Comparison of ENCODE assay signal across 8 cellular contexts in genomic region chr9:126705311-126705766, GRCh38.
DNase-seq lines count a peak whose midpoint lies in the region; ATAC-seq and TF ChIP-seq lines count a peak whose summit lies in the region.

No MANE protein-coding gene starts in this region.

- no peak overlapping the region for H3K4ac ChIP-seq in IMR-90 (ENCODE audit: low read depth, low read length)

- TF ChIP-seq CTCF in IMR-90 (conservative IDR thresholded peaks at IDR 0.05; ENCODE audit: low read depth, low read length) (peak; percentile 78), fibroblast of pulmonary artery (IDR thresholded peaks at IDR 0.05; ENCODE audit: low read length, missing control alignments) (peak; percentile 87)

- peak; percentile 52 for TF ChIP-seq RAD21 in IMR-90 (IDR thresholded peaks at IDR 0.05; ENCODE audit: low read length)

- no peak overlapping the region for H2BK15ac ChIP-seq in IMR-90 (ENCODE audit: low read depth, low read length)

- H3K4me3 ChIP-seq in IMR-90 (ENCODE audit: insufficient read depth, low read depth, low read length) (no peak overlapping the region), fibroblast of pulmonary artery (replicated peaks; ENCODE audit: low read depth, low read length) (no peak overlapping the region)

- H2AFZ ChIP-seq in IMR-90 (replicated peaks; ENCODE audit: low read length, poor library complexity): peak overlapping the region; percentile 89

- no peak overlapping the region for H2BK5ac ChIP-seq in IMR-90 (ENCODE audit: low read depth, low read length, poor library complexity, severe bottlenecking)

- no peak overlapping the region for H4K5ac ChIP-seq in IMR-90 (ENCODE audit: low read depth, low read length)

- no peak overlapping the region for H3K23ac ChIP-seq in IMR-90 (ENCODE audit: low read depth, low read length)

- dilution Hi-C loops in IMR-90 (cut with HindIII; ENCODE audit: low sequenced_read_pairs, unreplicated experiment): no loop called here

- no peak overlapping the region for H3K14ac ChIP-seq in IMR-90 (replicated peaks; ENCODE audit: low read depth, low read length)

- H4K20me1 ChIP-seq in IMR-90 (ENCODE audit: insufficient read depth, low read length): no peaks in the 10 kb centered on the region

- H2AK9ac ChIP-seq in IMR-90 (replicated peaks; ENCODE audit: low read depth, low read length, poor library complexity): no peak overlapping the region

- intact Hi-C loops in IMR-90 (cut with micrococcal nuclease): loop anchor here (1.0 kb wide), 1 partner anchor 76 kb away; no protein-coding TSS in a partner anchor

- no TSS peak for BruUV-seq in IMR-90 (replicated peaks; lab: Mats Ljungman, UMichigan)

- peak overlapping the region; percentile 44 for H3K27ac Mint-ChIP-seq in activated T-helper 17 cell treated with anti-CD3 and anti-CD28 coated beads, Interleukin-2, amount 50 U/mL, for 72 hours

- H3K56ac ChIP-seq in IMR-90 (ENCODE audit: extremely low read depth, insufficient read depth, low read length): no peak overlapping the region

- peaks cover 50% of the 10 kb centered on the region for H3K27me3 ChIP-seq in IMR-90 (ENCODE audit: control insufficient read depth, insufficient read depth, low read length)

- H3K36me3 ChIP-seq in IMR-90 (ENCODE audit: control insufficient read depth, insufficient read depth, low read length): no peaks in the 10 kb centered on the region

- no peak overlapping the region for H3K18ac ChIP-seq in IMR-90 (ENCODE audit: low read depth, low read length)

- H2AK5ac ChIP-seq in IMR-90 (ENCODE audit: low read depth, low read length): no peak overlapping the region

- POLR2A ChIA-PET in IMR-90 (lab: Charles Lee; ENCODE audit: unreplicated experiment): no interaction called here

- in situ Hi-C loops in IMR-90 (cut with MboI; ENCODE audit: low sequenced_read_pairs): loop anchor here (5.0 kb wide), 1 partner anchor 77 kb away; no protein-coding TSS in a partner anchor

- TF ChIP-seq POLR2A in IMR-90 (IDR thresholded peaks at IDR 0.05; ENCODE audit: low read depth, low read length): no peak

- peak overlapping the region; percentile 73 for H3K4me3 Mint-ChIP-seq in activated T-helper 17 cell treated with anti-CD3 and anti-CD28 coated beads, Interleukin-2, amount 50 U/mL, for 72 hours

- no peaks in the 10 kb centered on the region for H3K79me1 ChIP-seq in IMR-90 (ENCODE audit: low read depth in 1 of 2, low read length in 2 of 2)

- H3K36me3 Mint-ChIP-seq in activated T-helper 17 cell treated with anti-CD3 and anti-CD28 coated beads, Interleukin-2, amount 50 U/mL, for 72 hours (ENCODE audit: low read depth): no peaks in the 10 kb centered on the region

- H2BK20ac ChIP-seq in IMR-90 (ENCODE audit: low read depth, low read length): no peak overlapping the region

- WGBS in IMR-90 (ENCODE audit: extremely low coverage in 2 of 2, insufficient read length in 1 of 2), 2 experiments: 11% methylated on average over 12 of the region's 30 CpGs; no CpG with 5 or more reads in 1 of the 2 experiments

- no peak overlapping the region for H3K27ac ChIP-seq in IMR-90 (ENCODE audit: insufficient read depth, low read length)
- no peak overlapping the region for H3K27ac ChIP-seq in substantia nigra (ENCODE audit: low read depth, low read length, poor library complexity, severe bottlenecking)

- peaks cover 20% of the 10 kb centered on the region for H3K4me1 Mint-ChIP-seq in activated T-helper 17 cell treated with anti-CD3 and anti-CD28 coated beads, Interleukin-2, amount 50 U/mL, for 72 hours

- CTCF ChIA-PET in IMR-90 (lab: Yijun Ruan, JAX): interaction anchor here (1.5 to 1.9 kb wide), 2 partner anchors 9 to 76 kb away, joined by 5 to 7 read pairs; no protein-coding TSS in a partner anchor

- DNase-seq in ELR (ENCODE audit: low read depth) (peak; percentile 74), IMR-90 (peak; percentile 38), RPMI7951 (ENCODE audit: low read depth) (peak; percentile 50), fibroblast of pulmonary artery (ENCODE audit: low read depth) (peak; percentile 60), nucleus accumbens (lab: John Stamatoyannopoulos, UW) (peak in 46 of 56 donors; percentile 8 to 87 (median 59)), substantia nigra (lab: John Stamatoyannopoulos, UW) (peak in 42 of 49 donors; percentile 11 to 81 (median 51))

- H3K9me3 Mint-ChIP-seq in activated T-helper 17 cell treated with anti-CD3 and anti-CD28 coated beads, Interleukin-2, amount 50 U/mL, for 72 hours: no peaks in the 10 kb centered on the region

- no peaks in the 10 kb centered on the region for H3K9me1 ChIP-seq in IMR-90 (ENCODE audit: insufficient read depth, low read length)

- peak; percentile 90 for ATAC-seq in IMR-90 (ENCODE audit: low read depth)
- ATAC-seq in activated T-helper 17 cell treated with anti-CD3 and anti-CD28 coated beads, Interleukin-2, amount 50 U/mL, for 72 hours (replicated peaks): peak; percentile 72
- no peak for ATAC-seq in GM18511 (IDR thresholded peaks at IDR 0.05; ENCODE audit: unreplicated experiment)

- no peak overlapping the region for H4K8ac ChIP-seq in IMR-90 (ENCODE audit: low read depth in 2 of 2, low read length in 2 of 2)

- H3K4me2 ChIP-seq in IMR-90 (ENCODE audit: low read depth, low read length): peak overlapping the region; percentile 35

- peaks cover 23% of the 10 kb centered on the region for H3K27me3 Mint-ChIP-seq in activated T-helper 17 cell treated with anti-CD3 and anti-CD28 coated beads, Interleukin-2, amount 50 U/mL, for 72 hours

- H3K9me3 ChIP-seq in IMR-90 (ENCODE audit: control insufficient read depth, insufficient read depth, low read length): no peaks in the 10 kb centered on the region; the same call in 1 of the 2 replicates

- H2BK120ac ChIP-seq in IMR-90 (ENCODE audit: low read depth, low read length): no peak overlapping the region

- no peaks in the 10 kb centered on the region; the same call in 1 of the 2 replicates for H3K4me1 ChIP-seq in IMR-90 (ENCODE audit: control insufficient read depth, insufficient read depth, low read length)

- H3K9ac ChIP-seq in IMR-90 (ENCODE audit: low read depth, low read length): no peak overlapping the region

- H4K91ac ChIP-seq in IMR-90 (ENCODE audit: insufficient read depth, low read depth, low read length): no peak overlapping the region

TF ChIP-seq in IMR-90, 13 proteins besides CTCF, POLR2A, EP300 and RAD21:
- TF ChIP-seq SMC3 (IDR thresholded peaks at IDR 0.05; ENCODE audit: low read depth, low read length) (peak; percentile 53), BHLHE40 (IDR thresholded peaks at IDR 0.05; ENCODE audit: low read depth, low read length) (no peak), RFX5 (IDR thresholded peaks at IDR 0.05; ENCODE audit: low read depth, low read length) (no peak), MXI1 (IDR thresholded peaks at IDR 0.05; ENCODE audit: borderline replicate concordance, low read depth, low read length) (peak; percentile 75), RCOR1 (IDR thresholded peaks at IDR 0.05; ENCODE audit: insufficient replicate concordance, low read length) (no peak), ELK1 (IDR thresholded peaks at IDR 0.05; ENCODE audit: borderline replicate concordance, low read depth, low read length) (no peak), MAFK (IDR thresholded peaks at IDR 0.05; ENCODE audit: low read depth, low read length) (no peak), CEBPB (IDR thresholded peaks at IDR 0.05; ENCODE audit: low read depth, low read length) (no peak), FOS (IDR thresholded peaks at IDR 0.05; ENCODE audit: low read depth, low read length) (no peak), MAZ (IDR thresholded peaks at IDR 0.05; ENCODE audit: borderline replicate concordance, low read depth, low read length) (no peak), NFE2L2 (IDR thresholded peaks at IDR 0.05; ENCODE audit: low read depth, low read length) (no peak), CHD1 (IDR thresholded peaks at IDR 0.05; ENCODE audit: low read depth, low read length) (no peak)
- TF ChIP-seq, protein P1, sequence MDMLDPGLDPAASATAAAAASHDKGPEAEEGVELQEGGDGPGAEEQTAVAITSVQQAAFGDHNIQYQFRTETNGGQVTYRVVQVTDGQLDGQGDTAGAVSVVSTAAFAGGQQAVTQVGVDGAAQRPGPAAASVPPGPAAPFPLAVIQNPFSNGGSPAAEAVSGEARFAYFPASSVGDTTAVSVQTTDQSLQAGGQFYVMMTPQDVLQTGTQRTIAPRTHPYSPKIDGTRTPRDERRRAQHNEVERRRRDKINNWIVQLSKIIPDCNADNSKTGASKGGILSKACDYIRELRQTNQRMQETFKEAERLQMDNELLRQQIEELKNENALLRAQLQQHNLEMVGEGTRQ (IDR thresholded peaks at IDR 0.05; ENCODE audit: low read depth, low read length): peak; percentile 94
